Comparison of ENCODE assay signal across 30 cellular contexts in the genomic region with DNA sequence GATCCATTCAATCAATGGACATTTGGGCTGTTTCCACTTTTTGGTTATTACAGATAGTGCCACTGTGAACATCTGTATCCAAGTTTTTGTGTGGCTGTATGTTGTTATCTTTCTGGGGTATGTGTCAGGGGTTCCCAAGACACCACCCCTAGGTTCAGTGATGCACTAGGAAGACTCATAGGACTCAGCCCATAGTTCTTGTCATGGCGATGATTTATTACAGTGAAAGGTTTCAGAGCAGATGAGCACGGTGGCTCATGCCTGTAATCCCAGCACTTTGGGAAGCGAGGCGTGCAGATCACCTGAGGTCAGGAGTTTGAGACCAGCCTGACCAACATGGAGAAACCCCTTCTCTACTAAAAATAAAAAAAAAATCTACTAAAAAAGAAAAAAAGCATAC.
"Had no signal": no experiment of that assay in that cellular context is flagged by ENCODE, and none has a peak within 500 bp of the region (broad histone marks: within the 10 kb centered on the region; RNA-seq: fewer than 3 reads in every experiment).

No MANE protein-coding gene starts in this region.

- H3K36me3 Mint-ChIP-seq: brain, WTC11 had no signal

- ATAC-seq: activated CD8-positive, alpha-beta T cell treated with anti-CD3 and anti-CD28 coated beads for 36 hours; activated naive CD4-positive, alpha-beta T cell treated with anti-CD3 and anti-CD28 coated beads, Interleukin-2, amount 50 U/mL, for 72 hours; activated T-cell treated with anti-CD3 and anti-CD28 coated beads, Interleukin-2, amount 50 U/mL, for 4 hours; activated T-helper 17 cell treated with anti-CD3 and anti-CD28 coated beads, Interleukin-2, amount 50 U/mL, for 72 hours; gastroesophageal sphincter; heart right ventricle; WTC11 had no signal

- H3K4me3 Mint-ChIP-seq: activated CD8-positive, alpha-beta T cell treated with anti-CD3 and anti-CD28 coated beads for 36 hours; activated naive CD4-positive, alpha-beta T cell treated with anti-CD3 and anti-CD28 coated beads, Interleukin-2, amount 10 ng/mL, durations not matched to agents 7 days and 5 days; activated naive CD8-positive, alpha-beta T cell treated with anti-CD3 and anti-CD28 coated beads, Interleukin-2, amount 10 ng/mL, durations not matched to agents 7 days and 5 days; activated T-cell treated with anti-CD3 and anti-CD28 coated beads, Interleukin-2, amount 50 U/mL, for 4 hours; activated T-helper 17 cell treated with anti-CD3 and anti-CD28 coated beads, Interleukin-2, amount 50 U/mL, for 72 hours; brain; WTC11 had no signal

- H3K27me3 Mint-ChIP-seq: brain had no signal

- H3K4me3 ChIP-seq: ascending aorta, breast epithelium, cardiac muscle cell, colonic mucosa, esophagus squamous epithelium, gastroesophageal sphincter, heart right ventricle had no signal

- H3K9me3 ChIP-seq: ascending aorta, breast epithelium, colonic mucosa, esophagus squamous epithelium, gastroesophageal sphincter, heart right ventricle had no signal

- FAIRE-seq: endometrium, endothelial cell of umbilical vein had no signal

- H3K4me1 ChIP-seq: ascending aorta, colonic mucosa had no signal

- H3K27ac Mint-ChIP-seq: activated CD8-positive, alpha-beta T cell treated with anti-CD3 and anti-CD28 coated beads for 36 hours; activated naive CD4-positive, alpha-beta T cell treated with anti-CD3 and anti-CD28 coated beads, Interleukin-2, amount 10 ng/mL, durations not matched to agents 7 days and 5 days; activated naive CD4-positive, alpha-beta T cell treated with anti-CD3 and anti-CD28 coated beads, Interleukin-2, amount 50 U/mL, for 72 hours; activated naive CD8-positive, alpha-beta T cell treated with anti-CD3 and anti-CD28 coated beads, Interleukin-2, amount 10 ng/mL, durations not matched to agents 7 days and 5 days; activated T-helper 17 cell treated with anti-CD3 and anti-CD28 coated beads, Interleukin-2, amount 50 U/mL, for 72 hours; brain; WTC11 had no signal

- H3K36me3 ChIP-seq: ascending aorta, breast epithelium, cardiac muscle cell, colonic mucosa, esophagus squamous epithelium, gastroesophageal sphincter, heart right ventricle had no signal

- DNase-seq: activated CD4-positive, alpha-beta T cell treated with anti-CD3 and anti-CD28 coated beads for 48 hours; activated CD4-positive, alpha-beta T cell treated with anti-CD3 and anti-CD28 coated beads, Interleukin-2, amount 50 U/mL, for 1 hour; activated CD4-positive, alpha-beta T cell treated with anti-CD3 and anti-CD28 coated beads, Interleukin-2, amount 50 U/mL, for 48 hours; activated CD8-positive, alpha-beta memory T cell treated with anti-CD3 and anti-CD28 coated beads for 24 hours; activated CD8-positive, alpha-beta T cell treated with anti-CD3 and anti-CD28 coated beads for 36 hours; activated gamma-delta T cell; activated naive CD4-positive, alpha-beta T cell; activated naive CD4-positive, alpha-beta T cell treated with anti-CD3 and anti-CD28 coated beads, Interleukin-2, amount 10 ng/mL, durations not matched to agents 7 days and 5 days; activated naive CD8-positive, alpha-beta T cell treated with anti-CD3 and anti-CD28 coated beads, Interleukin-2, amount 10 ng/mL, durations not matched to agents 7 days and 5 days; activated T-cell treated with anti-CD3 and anti-CD28 coated beads, Interleukin-2, amount 50 U/mL, for 4 hours; central memory CD4-positive, alpha-beta T cell; cerebellar nuclear complex; colonic mucosa; effector CD8-positive, alpha-beta T cell; esophagus squamous epithelium; foreskin melanocyte; heart right ventricle; T-helper 1 cell; T-helper 2 cell had no signal

- H3K27me3 ChIP-seq: ascending aorta, breast epithelium, cardiac muscle cell, colonic mucosa, esophagus squamous epithelium, gastroesophageal sphincter, heart right ventricle had no signal

- H3K9me3 Mint-ChIP-seq: activated CD8-positive, alpha-beta T cell treated with anti-CD3 and anti-CD28 coated beads for 36 hours; activated naive CD4-positive, alpha-beta T cell treated with anti-CD3 and anti-CD28 coated beads, Interleukin-2, amount 10 ng/mL, durations not matched to agents 7 days and 5 days; activated naive CD4-positive, alpha-beta T cell treated with anti-CD3 and anti-CD28 coated beads, Interleukin-2, amount 50 U/mL, for 72 hours; activated naive CD8-positive, alpha-beta T cell treated with anti-CD3 and anti-CD28 coated beads, Interleukin-2, amount 10 ng/mL, durations not matched to agents 7 days and 5 days; activated T-cell treated with anti-CD3 and anti-CD28 coated beads, Interleukin-2, amount 50 U/mL, for 4 hours; activated T-helper 17 cell treated with anti-CD3 and anti-CD28 coated beads, Interleukin-2, amount 50 U/mL, for 72 hours; WTC11 had no signal

- H3K27ac ChIP-seq: ascending aorta, breast epithelium, cardiac muscle cell, colonic mucosa, epithelial cell of prostate, esophagus squamous epithelium, gastroesophageal sphincter, heart right ventricle had no signal
